Comparison of ENCODE assay signal across 8 cellular contexts in genomic region chr14:99602054-99602787, GRCh38. TPM values are rescaled to one million over a fixed set of nuclear protein-coding genes. Genes with fewer than 3 reads are reported as not detected.
DNase-seq lines count a peak whose midpoint lies in the region; ATAC-seq and TF ChIP-seq lines count a peak whose summit lies in the region.

No MANE protein-coding gene starts in this region.

- no peaks in the 10 kb centered on the region for H3K9me3 ChIP-seq in suprapubic skin

- TF ChIP-seq POLR2A in suprapubic skin (IDR thresholded peaks at IDR 0.05) = no peak

- H3K9me3 Mint-ChIP-seq in activated naive CD4-positive, alpha-beta T cell treated with anti-CD3 and anti-CD28 coated beads, Interleukin-2, amount 10 ng/mL, durations not matched to agents 7 days and 5 days = no peaks in the 10 kb centered on the region
- no peaks in the 10 kb centered on the region for H3K9me3 Mint-ChIP-seq in activated T-helper 17 cell treated with anti-CD3 and anti-CD28 coated beads, Interleukin-2, amount 50 U/mL, for 72 hours

- peaks cover 30% of the 10 kb centered on the region for H3K4me1 Mint-ChIP-seq in activated naive CD4-positive, alpha-beta T cell treated with anti-CD3 and anti-CD28 coated beads, Interleukin-2, amount 10 ng/mL, durations not matched to agents 7 days and 5 days
- H3K4me1 Mint-ChIP-seq in activated T-helper 17 cell treated with anti-CD3 and anti-CD28 coated beads, Interleukin-2, amount 50 U/mL, for 72 hours = peaks cover 15% of the 10 kb centered on the region

- CTCF ChIA-PET in activated naive CD4-positive, alpha-beta T cell treated with anti-CD3 and anti-CD28 coated beads, Interleukin-2, amount 10 ng/mL, durations not matched to agents 7 days and 5 days (lab: Charles Lee) = no interaction called here

- DNase-seq in activated naive CD4-positive, alpha-beta T cell treated with anti-CD3 and anti-CD28 coated beads, Interleukin-2, amount 10 ng/mL, durations not matched to agents 7 days and 5 days = no peak
- DNase-seq in activated naive CD4-positive, alpha-beta T cell (lab: John Stamatoyannopoulos, UW) = no peak
- DNase-seq in suprapubic skin (ENCODE audit: low spot score in 2 of 2) (no peak), NCI-H345 treated with DMSO at 0.1 percent for 48 hours (lab: John Stamatoyannopoulos, UW; ENCODE audit: unreplicated experiment) (no peak)
- no peak for DNase-seq in stimulated activated CD4-positive, alpha-beta T cell treated with anti-CD3 and anti-CD28 coated beads, Interleukin-4, amount 100 ng/mL, for 1 hour

- peak overlapping the region; percentile 66 for H3K4me3 Mint-ChIP-seq in activated naive CD4-positive, alpha-beta T cell treated with anti-CD3 and anti-CD28 coated beads, Interleukin-2, amount 10 ng/mL, durations not matched to agents 7 days and 5 days
- H3K4me3 Mint-ChIP-seq in activated T-helper 17 cell treated with anti-CD3 and anti-CD28 coated beads, Interleukin-2, amount 50 U/mL, for 72 hours = peak overlapping the region; percentile 55

- H3K27ac Mint-ChIP-seq in activated naive CD4-positive, alpha-beta T cell treated with anti-CD3 and anti-CD28 coated beads, Interleukin-2, amount 10 ng/mL, durations not matched to agents 7 days and 5 days = no peak overlapping the region
- H3K27ac Mint-ChIP-seq in activated T-helper 17 cell treated with anti-CD3 and anti-CD28 coated beads, Interleukin-2, amount 50 U/mL, for 72 hours = no peak overlapping the region

- H3K36me3 ChIP-seq in suprapubic skin = no peaks in the 10 kb centered on the region

- TF ChIP-seq CTCF in suprapubic skin (IDR thresholded peaks at IDR 0.05) = no peak

- no peaks in the 10 kb centered on the region for H3K36me3 Mint-ChIP-seq in activated naive CD4-positive, alpha-beta T cell treated with anti-CD3 and anti-CD28 coated beads, Interleukin-2, amount 10 ng/mL, durations not matched to agents 7 days and 5 days
- H3K36me3 Mint-ChIP-seq in activated T-helper 17 cell treated with anti-CD3 and anti-CD28 coated beads, Interleukin-2, amount 50 U/mL, for 72 hours (ENCODE audit: low read depth) = no peaks in the 10 kb centered on the region

- 30% methylated on average over 13 of the region's 18 CpGs for WGBS in suprapubic skin

- peaks cover 45% of the 10 kb centered on the region for H3K4me1 ChIP-seq in suprapubic skin

- no peak for ATAC-seq in activated T-helper 17 cell treated with anti-CD3 and anti-CD28 coated beads, Interleukin-2, amount 50 U/mL, for 72 hours (replicated peaks)
- ATAC-seq in HG02938 (IDR thresholded peaks at IDR 0.05; ENCODE audit: unreplicated experiment) = no peak

- no peaks in the 10 kb centered on the region for H3K27me3 ChIP-seq in layer of hippocampus (ENCODE audit: control insufficient read depth, insufficient read depth, low read length)
- peaks cover 6% of the 10 kb centered on the region for H3K27me3 ChIP-seq in suprapubic skin

- TF ChIP-seq EP300 in suprapubic skin (IDR thresholded peaks at IDR 0.05) = no peak

- H3K27ac ChIP-seq in layer of hippocampus (ENCODE audit: low read depth, low read length) (peak overlapping the region; percentile 12), suprapubic skin (peak overlapping the region; percentile 30)

- peaks cover 31% of the 10 kb centered on the region for H3K27me3 Mint-ChIP-seq in activated naive CD4-positive, alpha-beta T cell treated with anti-CD3 and anti-CD28 coated beads, Interleukin-2, amount 10 ng/mL, durations not matched to agents 7 days and 5 days
- no peaks in the 10 kb centered on the region for H3K27me3 Mint-ChIP-seq in activated T-helper 17 cell treated with anti-CD3 and anti-CD28 coated beads, Interleukin-2, amount 50 U/mL, for 72 hours

- H3K4me3 ChIP-seq in suprapubic skin = peak overlapping the region; percentile 77

RNA-seq across cellular contexts. Expression of gene CCDC85C, which starts 1.8 kb away (rescaled TPM):
- 1 to 10 TPM; 2.8 to 3.4 TPM for total RNA-seq in activated T-helper 17 cell treated with anti-CD3 and anti-CD28 coated beads, Interleukin-2, amount 50 U/mL, for 72 hours
- 10 to 100 TPM; 18.8 to 53.2 (median 48.0) TPM for total RNA-seq in suprapubic skin

RNA-seq across cellular contexts. Expression of gene HHIPL1, which starts 42.7 kb away (rescaled TPM):
- under 1 TPM in 1 of 2 donors, not detected in 1; 0.19 TPM for total RNA-seq in activated T-helper 17 cell treated with anti-CD3 and anti-CD28 coated beads, Interleukin-2, amount 50 U/mL, for 72 hours
- total RNA-seq in suprapubic skin = 1 to 10 TPM in 1 of 4 donors, under 1 TPM in 3; 0.13 to 4.7 (median 0.56) TPM

Comparison
In these comparisons a context has a peak if more than half of its experiments do, and no peak if none do; other contexts are left out.
1. RNA of gene CCDC85C, which starts 1.8 kb away (total RNA-seq): 18.8 to 53.2 TPM in suprapubic skin; 2.8 to 3.4 TPM in activated T-helper 17 cell treated with anti-CD3 and anti-CD28 coated beads, Interleukin-2, amount 50 U/mL, for 72 hours; every median in the first group is over 4 times any median in the second.